1 cellular context compared by ENCODE assay signal in the genomic region with DNA sequence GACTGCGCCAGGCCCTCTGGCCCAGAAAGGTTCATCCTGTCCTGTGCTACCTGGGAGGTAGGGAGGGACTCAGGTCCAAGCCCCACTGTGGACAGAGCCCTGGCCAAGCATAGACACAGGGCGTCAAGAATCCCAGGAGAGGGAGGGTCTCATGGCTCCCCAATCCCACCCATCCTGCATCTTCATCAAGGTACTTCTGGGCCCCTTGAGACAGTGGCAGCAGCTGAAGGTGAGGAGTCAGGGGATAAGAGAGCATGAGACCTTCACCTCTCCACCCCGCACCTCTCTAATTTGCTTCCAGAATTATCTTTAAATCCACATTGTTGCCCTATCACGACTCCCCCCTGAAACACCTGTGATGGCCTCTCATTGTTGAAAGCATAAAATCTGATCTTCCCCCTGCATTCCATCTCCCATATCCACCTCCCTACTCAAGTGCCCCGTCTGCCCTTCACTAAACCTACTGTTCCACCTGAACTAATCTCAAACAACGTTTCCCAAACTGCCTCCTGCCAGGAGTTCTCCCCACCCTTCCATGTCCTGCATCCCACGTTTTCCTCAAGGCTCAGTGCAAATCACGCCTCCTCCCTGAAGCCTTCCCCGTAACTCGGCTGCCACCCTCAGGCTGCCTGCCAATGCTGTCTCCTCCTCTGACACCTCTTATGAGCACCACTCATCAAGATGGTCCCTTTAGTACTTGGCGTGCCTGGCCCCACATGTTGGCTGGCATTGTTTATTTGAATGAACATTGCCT.
TF ChIP-seq lines count a peak whose summit lies in the region.

No MANE protein-coding gene starts in this region.

TF ChIP-seq in HepG2, 621 proteins besides CTCF, POLR2A, EP300 and RAD21 (continued from another document and continues in another):
- no peak for TF ChIP-seq ZNF772 (CRISPR knock-in tag; IDR thresholded peaks at IDR 0.05)
- TF ChIP-seq ZNF770 (CRISPR knock-in tag; IDR thresholded peaks at IDR 0.05): no peak
- TF ChIP-seq SRF (IDR thresholded peaks at IDR 0.05; ENCODE audit: low read depth, low read length): no peak
- no peak for TF ChIP-seq HOXA3 (CRISPR knock-in tag; IDR thresholded peaks at IDR 0.05)
- TF ChIP-seq, protein P1, sequence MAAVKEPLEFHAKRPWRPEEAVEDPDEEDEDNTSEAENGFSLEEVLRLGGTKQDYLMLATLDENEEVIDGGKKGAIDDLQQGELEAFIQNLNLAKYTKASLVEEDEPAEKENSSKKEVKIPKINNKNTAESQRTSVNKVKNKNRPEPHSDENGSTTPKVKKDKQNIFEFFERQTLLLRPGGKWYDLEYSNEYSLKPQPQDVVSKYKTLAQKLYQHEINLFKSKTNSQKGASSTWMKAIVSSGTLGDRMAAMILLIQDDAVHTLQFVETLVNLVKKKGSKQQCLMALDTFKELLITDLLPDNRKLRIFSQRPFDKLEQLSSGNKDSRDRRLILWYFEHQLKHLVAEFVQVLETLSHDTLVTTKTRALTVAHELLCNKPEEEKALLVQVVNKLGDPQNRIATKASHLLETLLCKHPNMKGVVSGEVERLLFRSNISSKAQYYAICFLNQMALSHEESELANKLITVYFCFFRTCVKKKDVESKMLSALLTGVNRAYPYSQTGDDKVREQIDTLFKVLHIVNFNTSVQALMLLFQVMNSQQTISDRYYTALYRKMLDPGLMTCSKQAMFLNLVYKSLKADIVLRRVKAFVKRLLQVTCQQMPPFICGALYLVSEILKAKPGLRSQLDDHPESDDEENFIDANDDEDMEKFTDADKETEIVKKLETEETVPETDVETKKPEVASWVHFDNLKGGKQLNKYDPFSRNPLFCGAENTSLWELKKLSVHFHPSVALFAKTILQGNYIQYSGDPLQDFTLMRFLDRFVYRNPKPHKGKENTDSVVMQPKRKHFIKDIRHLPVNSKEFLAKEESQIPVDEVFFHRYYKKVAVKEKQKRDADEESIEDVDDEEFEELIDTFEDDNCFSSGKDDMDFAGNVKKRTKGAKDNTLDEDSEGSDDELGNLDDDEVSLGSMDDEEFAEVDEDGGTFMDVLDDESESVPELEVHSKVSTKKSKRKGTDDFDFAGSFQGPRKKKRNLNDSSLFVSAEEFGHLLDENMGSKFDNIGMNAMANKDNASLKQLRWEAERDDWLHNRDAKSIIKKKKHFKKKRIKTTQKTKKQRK (IDR thresholded peaks at IDR 0.05; ENCODE audit: low read length): no peak
- peak; percentile 93 for TF ChIP-seq ZNF121 (CRISPR knock-in tag; IDR thresholded peaks at IDR 0.05)
- TF ChIP-seq ZNF782 (CRISPR knock-in tag; IDR thresholded peaks at IDR 0.05; ENCODE audit: borderline replicate concordance): no peak
- no peak for TF ChIP-seq ZNF18 (CRISPR knock-in tag; IDR thresholded peaks at IDR 0.05; ENCODE audit: insufficient replicate concordance)
- TF ChIP-seq TEAD3 (CRISPR knock-in tag; optimal IDR thresholded peaks at IDR 0.05; ENCODE audit: borderline replicate concordance): peak; percentile 53
- TF ChIP-seq ZMYM2 (CRISPR knock-in tag; IDR thresholded peaks at IDR 0.05): no peak
- TF ChIP-seq ZKSCAN5 (CRISPR knock-in tag; IDR thresholded peaks at IDR 0.05): no peak
- TF ChIP-seq, protein P2, sequence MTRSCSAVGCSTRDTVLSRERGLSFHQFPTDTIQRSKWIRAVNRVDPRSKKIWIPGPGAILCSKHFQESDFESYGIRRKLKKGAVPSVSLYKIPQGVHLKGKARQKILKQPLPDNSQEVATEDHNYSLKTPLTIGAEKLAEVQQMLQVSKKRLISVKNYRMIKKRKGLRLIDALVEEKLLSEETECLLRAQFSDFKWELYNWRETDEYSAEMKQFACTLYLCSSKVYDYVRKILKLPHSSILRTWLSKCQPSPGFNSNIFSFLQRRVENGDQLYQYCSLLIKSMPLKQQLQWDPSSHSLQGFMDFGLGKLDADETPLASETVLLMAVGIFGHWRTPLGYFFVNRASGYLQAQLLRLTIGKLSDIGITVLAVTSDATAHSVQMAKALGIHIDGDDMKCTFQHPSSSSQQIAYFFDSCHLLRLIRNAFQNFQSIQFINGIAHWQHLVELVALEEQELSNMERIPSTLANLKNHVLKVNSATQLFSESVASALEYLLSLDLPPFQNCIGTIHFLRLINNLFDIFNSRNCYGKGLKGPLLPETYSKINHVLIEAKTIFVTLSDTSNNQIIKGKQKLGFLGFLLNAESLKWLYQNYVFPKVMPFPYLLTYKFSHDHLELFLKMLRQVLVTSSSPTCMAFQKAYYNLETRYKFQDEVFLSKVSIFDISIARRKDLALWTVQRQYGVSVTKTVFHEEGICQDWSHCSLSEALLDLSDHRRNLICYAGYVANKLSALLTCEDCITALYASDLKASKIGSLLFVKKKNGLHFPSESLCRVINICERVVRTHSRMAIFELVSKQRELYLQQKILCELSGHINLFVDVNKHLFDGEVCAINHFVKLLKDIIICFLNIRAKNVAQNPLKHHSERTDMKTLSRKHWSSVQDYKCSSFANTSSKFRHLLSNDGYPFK (CRISPR knock-in tag; IDR thresholded peaks at IDR 0.05; ENCODE audit: borderline replicate concordance): no peak; the same call in 1 of the 2 replicates
- TF ChIP-seq ZNF513 (CRISPR knock-in tag; conservative IDR thresholded peaks at IDR 0.05): no peak
- TF ChIP-seq ZFAT (CRISPR knock-in tag; conservative IDR thresholded peaks at IDR 0.05): no peak
- no peak for TF ChIP-seq RNF2 (conservative IDR thresholded peaks at IDR 0.05; ENCODE audit: low read depth)
- TF ChIP-seq ZFYVE20 (CRISPR knock-in tag; IDR thresholded peaks at IDR 0.05; ENCODE audit: borderline replicate concordance, low read depth): no peak
- no peak for TF ChIP-seq GMEB2 (CRISPR knock-in tag; IDR thresholded peaks at IDR 0.05; ENCODE audit: low read depth)
- no peak for TF ChIP-seq RELA (CRISPR knock-in tag; IDR thresholded peaks at IDR 0.05)
- TF ChIP-seq HMG20B (CRISPR knock-in tag; conservative IDR thresholded peaks at IDR 0.05): no peak
- no peak for TF ChIP-seq ATF4 (CRISPR knock-in tag; IDR thresholded peaks at IDR 0.05)
- no peak for TF ChIP-seq ZNF441 (CRISPR knock-in tag; IDR thresholded peaks at IDR 0.05; ENCODE audit: borderline replicate concordance)
- TF ChIP-seq ZNF460 (CRISPR knock-in tag; IDR thresholded peaks at IDR 0.05; ENCODE audit: borderline replicate concordance): no peak
- no peak for TF ChIP-seq ZBTB26 (CRISPR knock-in tag; IDR thresholded peaks at IDR 0.05; ENCODE audit: borderline replicate concordance)
- no peak for TF ChIP-seq TSC22D2 (CRISPR knock-in tag; IDR thresholded peaks at IDR 0.05; ENCODE audit: borderline replicate concordance)
- no peak for TF ChIP-seq ZNF564 (CRISPR knock-in tag; IDR thresholded peaks at IDR 0.05)
- TF ChIP-seq SP5 (CRISPR knock-in tag; IDR thresholded peaks at IDR 0.05; ENCODE audit: borderline replicate concordance, low read depth): 0 out of 2 replicates have a peak, but pooled peaks have one; percentile 33
- TF ChIP-seq, protein P3, sequence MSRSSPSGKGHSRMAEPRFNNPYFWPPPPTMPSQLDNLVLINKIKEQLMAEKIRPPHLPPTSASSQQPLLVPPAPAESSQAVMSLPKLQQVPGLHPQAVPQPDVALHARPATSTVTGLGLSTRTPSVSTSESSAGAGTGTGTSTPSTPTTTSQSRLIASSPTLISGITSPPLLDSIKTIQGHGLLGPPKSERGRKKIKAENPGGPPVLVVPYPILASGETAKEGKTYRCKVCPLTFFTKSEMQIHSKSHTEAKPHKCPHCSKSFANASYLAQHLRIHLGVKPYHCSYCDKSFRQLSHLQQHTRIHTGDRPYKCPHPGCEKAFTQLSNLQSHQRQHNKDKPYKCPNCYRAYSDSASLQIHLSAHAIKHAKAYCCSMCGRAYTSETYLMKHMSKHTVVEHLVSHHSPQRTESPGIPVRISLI (CRISPR knock-in tag; IDR thresholded peaks at IDR 0.05; ENCODE audit: borderline replicate concordance): no peak
- no peak for TF ChIP-seq SNAPC5 (CRISPR knock-in tag; IDR thresholded peaks at IDR 0.05; ENCODE audit: borderline replicate concordance)
- no peak for TF ChIP-seq AHR (CRISPR knock-in tag; IDR thresholded peaks at IDR 0.05)
- TF ChIP-seq MIXL1 (CRISPR knock-in tag; IDR thresholded peaks at IDR 0.05): peak; percentile 25; the same call in 1 of the 2 replicates
- TF ChIP-seq THYN1 (CRISPR knock-in tag; IDR thresholded peaks at IDR 0.05; ENCODE audit: borderline replicate concordance, low read depth): no peak
- TF ChIP-seq ZNF556 (CRISPR knock-in tag; IDR thresholded peaks at IDR 0.05; ENCODE audit: borderline replicate concordance): no peak
- no peak for TF ChIP-seq ZNF639 (CRISPR knock-in tag; conservative IDR thresholded peaks at IDR 0.05)
- no peak for TF ChIP-seq DR1 (CRISPR knock-in tag; IDR thresholded peaks at IDR 0.05)
- no peak for TF ChIP-seq NR2F2 (IDR thresholded peaks at IDR 0.05; ENCODE audit: borderline replicate concordance, low read depth)
